ENCODE assay signal across 8 cellular contexts in genomic region chr2:98607741-98608117, GRCh38. TPM values are rescaled to one million over a fixed set of nuclear protein-coding genes. Genes with fewer than 3 reads are reported as not detected.
DNase-seq lines count a peak whose midpoint lies in the region; ATAC-seq and TF ChIP-seq lines count a peak whose summit lies in the region.

No MANE protein-coding gene starts in this region.

- TF ChIP-seq POLR2A in esophagus squamous epithelium (IDR thresholded peaks at IDR 0.05) = no peak

- ATAC-seq in GM18909 (IDR thresholded peaks at IDR 0.05; ENCODE audit: poor library complexity, unreplicated experiment) = peak; percentile 4
- ATAC-seq in GM21723 (IDR thresholded peaks at IDR 0.05; ENCODE audit: unreplicated experiment) = no peak
- no peak for ATAC-seq in GM18867 (IDR thresholded peaks at IDR 0.05; ENCODE audit: unreplicated experiment)

- DNase-seq in RWPE1 (ENCODE audit: low spot score) (no peak), esophagus squamous epithelium (lab: John Stamatoyannopoulos, UW) (no peak), NCI-H446 treated with DMSO at 0.1 percent for 48 hours (lab: John Stamatoyannopoulos, UW) (no peak), NCI-H1105 treated with DMSO at 0.1 percent for 48 hours (lab: John Stamatoyannopoulos, UW) (no peak)

- WGBS in esophagus squamous epithelium, 2 donors = 3 to 4% methylated on average over 5 to 7 of the region's 7 CpGs

- no peaks in the 10 kb centered on the region for H3K27me3 ChIP-seq in esophagus squamous epithelium
- no peaks in the 10 kb centered on the region for H3K27me3 ChIP-seq in neuron (ENCODE audit: insufficient read depth, low read length)

- H3K27ac ChIP-seq in RWPE1 (peak overlapping the region; percentile 81), esophagus squamous epithelium (peak overlapping the region; percentile 94 to 97 (median 96))

- TF ChIP-seq CTCF in RWPE1 (conservative IDR thresholded peaks at IDR 0.05; ENCODE audit: low read depth) (no peak), esophagus squamous epithelium (IDR thresholded peaks at IDR 0.05) (no peak)

- CTCF ChIA-PET in RWPE1 (lab: Yijun Ruan, JAX) = interaction anchor here (0.5 kb wide), 1 partner anchor 128 kb away, joined by 3 read pairs; no protein-coding TSS in a partner anchor

- H3K36me3 ChIP-seq in esophagus squamous epithelium (peaks cover 0 to 39% (median 0%) of the 10 kb centered on the region in 3 donors), neuron (ENCODE audit: insufficient read depth, low read length) (peaks cover 30% of the 10 kb centered on the region)

- H3K9me3 ChIP-seq in esophagus squamous epithelium = no peaks in the 10 kb centered on the region
- no peaks in the 10 kb centered on the region for H3K9me3 ChIP-seq in neuron (ENCODE audit: low read length)

- H3K4me1 ChIP-seq in esophagus squamous epithelium (peaks cover 34 to 66% (median 34%) of the 10 kb centered on the region in 3 donors), neuron (ENCODE audit: insufficient read depth, low read length) (peaks cover 35% of the 10 kb centered on the region)

- H3K4me3 ChIP-seq in esophagus squamous epithelium = peak overlapping the region; percentile 92 to 99 (median 95)
- peak overlapping the region; percentile 80 for H3K4me3 ChIP-seq in neuron (ENCODE audit: low read length)

- POLR2A ChIA-PET in RWPE1 (lab: Yijun Ruan, JAX; ENCODE audit: low non-redundant PET) = no interaction called here

- intact Hi-C loops in esophagus squamous epithelium (cut with DNase I) = loop anchor here (5.0 kb wide), 1 partner anchor 40 kb away; no protein-coding TSS in a partner anchor

- H2AFZ ChIP-seq in neuron (ENCODE audit: low read depth, low read length) = peak overlapping the region; percentile 81

RNA-seq across cellular contexts. Expression of gene COA5, which starts 0.6 kb away (rescaled TPM):
- 10 to 100 TPM; 15.5 to 37.8 (median 19.4) TPM for total RNA-seq in esophagus squamous epithelium

RNA-seq across cellular contexts. Expression of gene UNC50, which starts 0.7 kb away (rescaled TPM):
- 10 to 100 TPM; 18.3 to 49.4 (median 36.3) TPM for total RNA-seq in esophagus squamous epithelium
